In the genomic region with DNA sequence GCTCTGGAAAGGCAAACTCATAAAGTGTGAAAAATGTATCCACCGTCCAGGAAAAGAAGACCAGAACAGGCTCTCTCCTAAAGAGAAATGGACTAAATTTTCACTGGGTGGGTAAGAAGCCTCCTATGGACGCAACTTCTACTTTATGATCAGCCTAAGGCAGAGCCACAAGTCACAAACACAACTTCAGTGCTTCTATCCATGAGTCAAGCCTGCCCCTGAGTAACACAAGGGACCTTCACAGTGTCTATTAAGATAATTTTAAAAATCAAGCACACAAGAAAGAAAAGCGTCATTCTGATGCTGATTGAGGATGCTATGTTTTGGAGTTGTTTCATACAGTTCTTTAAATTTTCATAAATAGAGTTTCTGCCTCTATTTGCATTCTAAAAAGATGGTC, we compare ENCODE assay signal across 17 cellular contexts.
"Had no signal": no experiment of that assay in that cellular context is flagged by ENCODE, and none has a peak within 500 bp of the region (broad histone marks: within the 10 kb centered on the region; RNA-seq: fewer than 3 reads in every experiment).

No MANE protein-coding gene starts in this region.

- H3K27ac ChIP-seq: breast epithelium, colonic mucosa, epithelial cell of prostate, pancreas had no signal

- H3K36me3 ChIP-seq: breast epithelium, colonic mucosa, pancreas had no signal

- H3K4me3 ChIP-seq: colonic mucosa, pancreas had no signal

- H3K4me1 ChIP-seq: breast epithelium, colonic mucosa, pancreas had no signal

- H3K36me3 Mint-ChIP-seq: natural killer cell treated with Interleukin-12 subunit alpha and Interleukin-12 subunit beta and Interleukin-15 and Interleukin-18, amount 100 ng/mL, for 72 hours had no signal

- H3K27me3 ChIP-seq: breast epithelium, colonic mucosa, pancreas had no signal

- H3K27me3 Mint-ChIP-seq: natural killer cell treated with Interleukin-12 subunit alpha and Interleukin-12 subunit beta and Interleukin-15 and Interleukin-18, amount 100 ng/mL, for 72 hours had no signal

- H3K27ac Mint-ChIP-seq: activated CD8-positive, alpha-beta T cell treated with anti-CD3 and anti-CD28 coated beads, Interleukin-2, amount 10 ng/mL, durations not matched to agents 7 days and 5 days; activated naive CD8-positive, alpha-beta T cell treated with anti-CD3 and anti-CD28 coated beads, Interleukin-2, amount 10 ng/mL, durations not matched to agents 7 days and 5 days had no signal

- ATAC-seq: activated CD8-positive, alpha-beta T cell treated with anti-CD3 and anti-CD28 coated beads, Interleukin-2, amount 10 ng/mL, durations not matched to agents 7 days and 5 days; natural killer cell treated with Interleukin-12 subunit alpha and Interleukin-12 subunit beta and Interleukin-15 and Interleukin-18, amount 100 ng/mL, for 72 hours; stimulated activated naive CD8-positive, alpha-beta T cell treated with anti-CD3 and anti-CD28 coated beads, Interleukin-15, Interleukin-2, amounts not matched to agents 100 U/mL and 50 U/mL, for 24 hours had no signal

- H3K4me3 Mint-ChIP-seq: activated CD8-positive, alpha-beta T cell treated with anti-CD3 and anti-CD28 coated beads, Interleukin-2, amount 10 ng/mL, durations not matched to agents 7 days and 5 days; activated naive CD4-positive, alpha-beta T cell treated with anti-CD3 and anti-CD28 coated beads for 36 hours; activated naive CD8-positive, alpha-beta T cell treated with anti-CD3 and anti-CD28 coated beads, Interleukin-2, amount 10 ng/mL, durations not matched to agents 7 days and 5 days; natural killer cell treated with Interleukin-12 subunit alpha and Interleukin-12 subunit beta and Interleukin-15 and Interleukin-18, amount 100 ng/mL, for 72 hours; WTC11 had no signal

- DNase-seq: activated CD4-positive, alpha-beta T cell treated with anti-CD3 and anti-CD28 coated beads for 4 hours; activated CD8-positive, alpha-beta T cell treated with anti-CD3 and anti-CD28 coated beads, Interleukin-2, amount 10 ng/mL, durations not matched to agents 7 days and 5 days; activated effector memory CD4-positive, alpha-beta T cell treated with Interleukin-2 at 50 U/mL for 16 hours; activated naive CD4-positive, alpha-beta T cell treated with anti-CD3 and anti-CD28 coated beads for 36 hours; activated naive CD8-positive, alpha-beta T cell treated with anti-CD3 and anti-CD28 coated beads, Interleukin-2, amount 10 ng/mL, durations not matched to agents 7 days and 5 days; activated T-cell treated with anti-CD3 and anti-CD28 coated beads, Interleukin-2, amount 50 U/mL, for 1 hour; amniotic stem cell; mammary epithelial cell; stimulated activated CD4-positive, alpha-beta T cell treated with anti-CD3 and anti-CD28 coated beads, Interleukin-4, amount 100 ng/mL, for 4 hours; stimulated activated naive CD8-positive, alpha-beta T cell treated with anti-CD3 and anti-CD28 coated beads, Interleukin-15, Interleukin-2, amounts not matched to agents 100 U/mL and 50 U/mL, for 24 hours; T-helper 9 cell had no signal

- H3K9me3 ChIP-seq: breast epithelium, colonic mucosa, pancreas had no signal
